1 cellular context compared by ENCODE assay signal in genomic region chr1:159879977-159880376, GRCh38.
TF ChIP-seq lines count a peak whose summit lies in the region.

No MANE protein-coding gene starts in this region.

TF ChIP-seq in H1, 55 proteins besides CTCF, POLR2A, EP300 and RAD21:
- TF ChIP-seq ATF2 (IDR thresholded peaks at IDR 0.05; ENCODE audit: low read length) (no peak), NANOG (IDR thresholded peaks at IDR 0.05; ENCODE audit: insufficient read depth, low read depth, low read length, poor library complexity, severe bottlenecking) (no peak), EGR1 (IDR thresholded peaks at IDR 0.05; ENCODE audit: borderline replicate concordance, low read depth, low read length) (no peak), POLR2AphosphoS5 (IDR thresholded peaks at IDR 0.05; ENCODE audit: low read depth, low read length) (no peak), BCL11A (IDR thresholded peaks at IDR 0.05; ENCODE audit: low read depth in 2 of 2, low read length in 2 of 2) (no peak), MAFK (IDR thresholded peaks at IDR 0.05; ENCODE audit: low read depth, low read length) (0 out of 2 replicates have a peak, but pooled peaks have one; percentile 24), JUN (IDR thresholded peaks at IDR 0.05; ENCODE audit: low read depth, low read length) (no peak), TAF7 (optimal IDR thresholded peaks at IDR 0.05; ENCODE audit: borderline replicate concordance, low read depth, low read length) (no peak), BACH1 (IDR thresholded peaks at IDR 0.05; ENCODE audit: low read length) (peak; percentile 57; the same call in 1 of the 2 replicates), SAP30 (IDR thresholded peaks at IDR 0.05; ENCODE audit: insufficient read depth, insufficient replicate concordance, low read length) (no peak), RNF2 (IDR thresholded peaks at IDR 0.05; ENCODE audit: borderline replicate concordance, low read depth, low read length, missing control alignments, poor library complexity, severe bottlenecking) (no peak)
TF ChIP-seq in H1: peak in this region for 2.
